8 cellular contexts compared by ENCODE assay signal in genomic region chr11:118929496-118930151, GRCh38. TPM values are rescaled to one million over a fixed set of nuclear protein-coding genes. Genes with fewer than 3 reads are reported as not detected.
A peak's percentile ranks its signal among the peaks of the same experiment; 100 is the strongest.
DNase-seq lines count a peak whose midpoint lies in the region; ATAC-seq, FAIRE-seq and TF ChIP-seq lines count a peak whose summit lies in the region.

No MANE protein-coding gene starts in this region.

- H3K27me3 ChIP-seq in PC-3 (ENCODE audit: low read length) (no peaks in the 10 kb centered on the region), esophagus muscularis mucosa (no peaks in the 10 kb centered on the region), mucosa of stomach (ENCODE audit: control insufficient read depth, insufficient read depth, low read length) (no peaks in the 10 kb centered on the region)

- ATAC-seq in PC-3, result peak; percentile 9
- ATAC-seq in activated T-cell treated with anti-CD3 and anti-CD28 coated beads, Interleukin-2, amount 50 U/mL, for 4 hours, result peak; percentile 13
- ATAC-seq in stimulated activated naive CD8-positive, alpha-beta T cell treated with anti-CD3 and anti-CD28 coated beads, Interleukin-15, amount 100 ng/mL, for 72 hours, result peak; percentile 52

- H3K4me3 Mint-ChIP-seq in activated T-cell treated with anti-CD3 and anti-CD28 coated beads, Interleukin-2, amount 50 U/mL, for 4 hours, result peak overlapping the region; percentile 86
- peak overlapping the region; percentile 94 to 95 for H3K4me3 Mint-ChIP-seq in stimulated activated naive CD8-positive, alpha-beta T cell treated with anti-CD3 and anti-CD28 coated beads, Interleukin-15, amount 100 ng/mL, for 72 hours

- H3K9me2 ChIP-seq in PC-3 (replicated peaks; ENCODE audit: low read length), result no peaks in the 10 kb centered on the region

- peak overlapping the region; percentile 87 for H3K4me3 ChIP-seq in PC-3 (ENCODE audit: low read length)
- peak overlapping the region; percentile 62 to 86 (median 76) for H3K4me3 ChIP-seq in esophagus muscularis mucosa
- H3K4me3 ChIP-seq in mucosa of stomach (ENCODE audit: low read length), result peak overlapping the region; percentile 57

- POLR2A ChIA-PET in PC-3 (lab: Charles Lee; ENCODE audit: unreplicated experiment), result interaction anchor here (0.6 to 1.3 kb wide), 2 partner anchors 13 to 17 kb away, joined by 3 to 5 read pairs; no protein-coding TSS in a partner anchor

- H3K36me3 Mint-ChIP-seq in activated T-cell treated with anti-CD3 and anti-CD28 coated beads, Interleukin-2, amount 50 U/mL, for 4 hours (ENCODE audit: insufficient read depth), result no peaks in the 10 kb centered on the region

- no TSS peak for BruUV-seq in PC-3 (replicated peaks; lab: Mats Ljungman, UMichigan)

- CTCF ChIA-PET in PC-3 (lab: Charles Lee), result interaction anchor here (0.5 to 1.4 kb wide), 8 partner anchors 8 to 240 kb away, joined by 3 to 12 read pairs (median 4); no protein-coding TSS in a partner anchor

- H3F3A ChIP-seq in PC-3 (ENCODE audit: low read length, unreplicated experiment), result no peaks in the 10 kb centered on the region

- H3K9me3 Mint-ChIP-seq in activated T-cell treated with anti-CD3 and anti-CD28 coated beads, Interleukin-2, amount 50 U/mL, for 4 hours, result no peaks in the 10 kb centered on the region
- H3K9me3 Mint-ChIP-seq in stimulated activated naive CD8-positive, alpha-beta T cell treated with anti-CD3 and anti-CD28 coated beads, Interleukin-15, amount 100 ng/mL, for 72 hours, result no peaks in the 10 kb centered on the region

- 0% methylated on average over 23 of the region's 28 CpGs for WGBS in esophagus muscularis mucosa

- H3K79me2 ChIP-seq in PC-3 (ENCODE audit: low read length), result peaks cover 26% of the 10 kb centered on the region

- no peaks in the 10 kb centered on the region for H3K27me3 Mint-ChIP-seq in activated T-cell treated with anti-CD3 and anti-CD28 coated beads, Interleukin-2, amount 50 U/mL, for 4 hours (ENCODE audit: low read depth)
- H3K27me3 Mint-ChIP-seq in stimulated activated naive CD8-positive, alpha-beta T cell treated with anti-CD3 and anti-CD28 coated beads, Interleukin-15, amount 100 ng/mL, for 72 hours, result no peaks in the 10 kb centered on the region

- FAIRE-seq in HTR-8/SVneo (lab: Jason Lieb, UNC), result peak; percentile 20

- H3K4me1 Mint-ChIP-seq in activated T-cell treated with anti-CD3 and anti-CD28 coated beads, Interleukin-2, amount 50 U/mL, for 4 hours (ENCODE audit: low read depth), result peaks cover 41% of the 10 kb centered on the region
- H3K4me1 Mint-ChIP-seq in stimulated activated naive CD8-positive, alpha-beta T cell treated with anti-CD3 and anti-CD28 coated beads, Interleukin-15, amount 100 ng/mL, for 72 hours, result peaks cover 41% of the 10 kb centered on the region

- H3K9ac ChIP-seq in PC-3 (ENCODE audit: low read length) (peak overlapping the region; percentile 75), mucosa of stomach (ENCODE audit: low read length) (peak overlapping the region; percentile 93)

- peak overlapping the region; percentile 98 to 99 for H3K27ac Mint-ChIP-seq in stimulated activated naive CD8-positive, alpha-beta T cell treated with anti-CD3 and anti-CD28 coated beads, Interleukin-15, amount 100 ng/mL, for 72 hours

- no peak for TF ChIP-seq CTCF in C4-2B (conservative IDR thresholded peaks at IDR 0.05)
- no peak for TF ChIP-seq CTCF in PC-3 (conservative IDR thresholded peaks at IDR 0.05; ENCODE audit: low read depth, low read length)
- no peak for TF ChIP-seq CTCF in esophagus muscularis mucosa (IDR thresholded peaks at IDR 0.05)

- H3K27ac ChIP-seq in C4-2B, result peak overlapping the region; percentile 98
- peak overlapping the region; percentile 78 for H3K27ac ChIP-seq in PC-3 (ENCODE audit: low read length)
- H3K27ac ChIP-seq in esophagus muscularis mucosa (replicated peaks in 1 of 4), result peak overlapping the region; percentile 90 to 99 (median 96)

- H3K4me1 ChIP-seq in PC-3 (ENCODE audit: insufficient read depth, low read length) (peaks cover 48% of the 10 kb centered on the region), esophagus muscularis mucosa (peaks cover 34 to 56% (median 54%) of the 10 kb centered on the region in 4 donors), mucosa of stomach (ENCODE audit: control insufficient read depth, insufficient read depth, low read length) (peaks cover 44% of the 10 kb centered on the region)

- intact Hi-C loops in PC-3 (cut with micrococcal nuclease), result loop anchor here (1.0 kb wide), 2 partner anchors 27 to 239 kb away; partner anchors contain the start of gene UPK2
- intact Hi-C loops in esophagus muscularis mucosa (cut with DNase I), result loop anchor here (1.0 to 5.0 kb wide), 4 partner anchors 22 to 239 kb away; no protein-coding TSS in a partner anchor

- H4K20me1 ChIP-seq in PC-3 (ENCODE audit: low read length), result peaks cover under 1% of the 10 kb centered on the region

- no peaks in the 10 kb centered on the region for H3K9me3 ChIP-seq in PC-3 (ENCODE audit: low read length)
- no peaks in the 10 kb centered on the region for H3K9me3 ChIP-seq in esophagus muscularis mucosa
- H3K9me3 ChIP-seq in mucosa of stomach (ENCODE audit: control insufficient read depth, low read length), result no peaks in the 10 kb centered on the region

- H3K36me3 ChIP-seq in PC-3 (ENCODE audit: low read depth, low read length), result no peaks in the 10 kb centered on the region
- H3K36me3 ChIP-seq in esophagus muscularis mucosa, result no peaks in the 10 kb centered on the region
- no peaks in the 10 kb centered on the region for H3K36me3 ChIP-seq in mucosa of stomach (ENCODE audit: control insufficient read depth, insufficient read depth, low read length)

- peak overlapping the region; percentile 97 for H3K4me2 ChIP-seq in PC-3 (ENCODE audit: low read length)

- TF ChIP-seq EP300 in esophagus muscularis mucosa (IDR thresholded peaks at IDR 0.05), result no peak

- peak overlapping the region; percentile 69 for H2AFZ ChIP-seq in PC-3 (ENCODE audit: low read length)

- DNase-seq in HTR-8/SVneo (ENCODE audit: insufficient read length, low spot score), result peak; percentile 83
- peak; percentile 88 for DNase-seq in PC-3
- peak; percentile 65 for DNase-seq in activated T-cell treated with anti-CD3 and anti-CD28 coated beads, Interleukin-2, amount 50 U/mL, for 4 hours
- peak; percentile 96 for DNase-seq in esophagus muscularis mucosa (ENCODE audit: extremely low spot score)
- DNase-seq in stimulated activated naive CD8-positive, alpha-beta T cell treated with anti-CD3 and anti-CD28 coated beads, Interleukin-15, amount 100 ng/mL, for 72 hours, result peak; percentile 81 to 85
- no peak for DNase-seq in mesenteric fat pad (ENCODE audit: low spot score)

- no peak for TF ChIP-seq POLR2A in esophagus muscularis mucosa (IDR thresholded peaks at IDR 0.05; ENCODE audit: low read depth)

RNA-seq across cellular contexts. Expression of gene BCL9L, which starts 3.9 kb away (rescaled TPM):
- total RNA-seq in PC-3 (2014; rRNA removed) (49.7 and 68.2 TPM in 2 replicates), esophagus muscularis mucosa (10 to 100 TPM; 19.1 to 66.2 (median 42.7) TPM), mesenteric fat pad (86.4 TPM)
- total RNA-seq in activated T-cell treated with anti-CD3 and anti-CD28 coated beads, Interleukin-2, amount 50 U/mL, for 4 hours, result 10 to 100 TPM; 26.1 to 31.2 (median 26.9) TPM

RNA-seq across cellular contexts. Expression of gene UPK2, which starts 26.5 kb away (rescaled TPM):
- total RNA-seq in PC-3 (2014; rRNA removed) (0.44 TPM in 1 of 2 replicates, not detected in the other), esophagus muscularis mucosa (not detected), mesenteric fat pad (not detected)
- not detected for total RNA-seq in activated T-cell treated with anti-CD3 and anti-CD28 coated beads, Interleukin-2, amount 50 U/mL, for 4 hours

RNA-seq across cellular contexts. Expression of gene FOXR1, which starts 41.9 kb away (rescaled TPM):
- total RNA-seq in PC-3 (2014; rRNA removed), result not detected in 2 replicates
- total RNA-seq in activated T-cell treated with anti-CD3 and anti-CD28 coated beads, Interleukin-2, amount 50 U/mL, for 4 hours, result not detected
- not detected for total RNA-seq in esophagus muscularis mucosa
- total RNA-seq in mesenteric fat pad, result not detected

RNA-seq across cellular contexts. Expression of gene CXCR5, which starts 45.9 kb away (rescaled TPM):
- total RNA-seq in PC-3 (2014; rRNA removed) (not detected in 2 replicates), esophagus muscularis mucosa (under 1 TPM in 1 of 4 donors, not detected in 3; 0.17 TPM), mesenteric fat pad (not detected)
- 10 to 100 TPM; 17.6 to 30.8 (median 23.7) TPM for total RNA-seq in activated T-cell treated with anti-CD3 and anti-CD28 coated beads, Interleukin-2, amount 50 U/mL, for 4 hours
